In the genomic region with DNA sequence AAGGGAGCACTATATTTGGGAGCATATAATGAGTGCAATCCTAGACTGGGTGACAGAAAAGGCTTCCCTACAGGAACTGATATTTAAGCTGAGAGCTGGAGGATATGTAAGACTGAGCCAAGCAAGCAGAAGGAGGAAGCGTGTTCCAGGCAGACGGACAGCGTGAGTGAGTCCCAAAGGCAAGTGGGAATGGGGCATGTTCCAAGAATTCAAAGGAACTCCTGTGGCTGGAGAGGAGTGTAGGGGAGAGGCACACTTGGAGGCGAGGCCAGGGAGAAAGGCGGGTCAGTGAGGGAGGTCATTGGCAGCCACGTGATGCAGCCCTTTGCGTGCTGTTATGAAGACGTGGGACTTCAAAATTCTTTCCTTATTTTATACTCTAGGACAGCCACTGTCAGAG, we compare ENCODE assay signal across 21 cellular contexts. TPM values are rescaled to one million over a fixed set of nuclear protein-coding genes. Genes with fewer than 3 reads are reported as not detected.
A peak's percentile ranks its signal among the peaks of the same experiment; 100 is the strongest.
DNase-seq lines count a peak whose midpoint lies in the region; ATAC-seq and TF ChIP-seq lines count a peak whose summit lies in the region.
"Had no signal": no experiment of that assay in that cellular context is flagged by ENCODE, and none has a peak within 500 bp of the region (broad histone marks: within the 10 kb centered on the region; RNA-seq: fewer than 3 reads in every experiment).

No MANE protein-coding gene starts in this region.

- peak; percentile 23 for DNase-seq in Ammon's horn (ENCODE audit: low spot score)
- DNase-seq in cerebellum (ENCODE audit: low spot score), result peak; percentile 73
- DNase-seq in left ventricle myocardium inferior, result peak; percentile 53
- peak in 3 of 5 donors; percentile 22 to 32 (median 23) for DNase-seq in ovary
- no peak for DNase-seq in activated CD4-positive, alpha-beta memory T cell treated with anti-CD3 and anti-CD28 coated beads, Interleukin-2, amount 10 ng/mL, durations not matched to agents 7 days and 5 days
- DNase-seq in HFFc6, result no peak
- DNase-seq in sigmoid colon, result no peak
- DNase-seq: activated T-cell treated with anti-CD3 and anti-CD28 coated beads, Interleukin-2, amount 50 U/mL, for 4 hours; GM23248; Karpas-422; naive B cell; NCI-H2171 treated with DMSO at 0.1 percent for 48 hours; NCI-H748 treated with DMSO at 0.1 percent for 48 hours; uterus had no signal

- H3K9me3 Mint-ChIP-seq in activated CD4-positive, alpha-beta memory T cell treated with anti-CD3 and anti-CD28 coated beads, Interleukin-2, amount 10 ng/mL, durations not matched to agents 7 days and 5 days, result no peaks in the 10 kb centered on the region
- H3K9me3 Mint-ChIP-seq in HFFc6, result no peaks in the 10 kb centered on the region
- H3K9me3 Mint-ChIP-seq: activated T-cell treated with anti-CD3 and anti-CD28 coated beads, Interleukin-2, amount 50 U/mL, for 4 hours; stimulated activated naive CD8-positive, alpha-beta T cell treated with anti-CD3 and anti-CD28 coated beads, Interleukin-15, Interleukin-2, amounts not matched to agents 100 ng/mL and 50 ng/mL, for 24 hours had no signal

- POLR2A ChIA-PET in activated CD4-positive, alpha-beta memory T cell treated with anti-CD3 and anti-CD28 coated beads, Interleukin-2, amount 10 ng/mL, durations not matched to agents 7 days and 5 days (lab: Charles Lee), result no interaction called here

- peaks cover 8% of the 10 kb centered on the region for H3K4me1 Mint-ChIP-seq in activated CD4-positive, alpha-beta memory T cell treated with anti-CD3 and anti-CD28 coated beads, Interleukin-2, amount 10 ng/mL, durations not matched to agents 7 days and 5 days
- H3K4me1 Mint-ChIP-seq in HFFc6 (ENCODE audit: low read depth), result peaks cover 15% of the 10 kb centered on the region

- no peaks in the 10 kb centered on the region for H3K27me3 Mint-ChIP-seq in activated CD4-positive, alpha-beta memory T cell treated with anti-CD3 and anti-CD28 coated beads, Interleukin-2, amount 10 ng/mL, durations not matched to agents 7 days and 5 days
- H3K27me3 Mint-ChIP-seq in HFFc6 (ENCODE audit: insufficient read depth), result no peaks in the 10 kb centered on the region; the same call in 1 of the 2 replicates
- H3K27me3 Mint-ChIP-seq: activated naive CD8-positive, alpha-beta T cell; naive B cell; stimulated activated naive CD8-positive, alpha-beta T cell treated with anti-CD3 and anti-CD28 coated beads, Interleukin-15, Interleukin-2, amounts not matched to agents 100 ng/mL and 50 ng/mL, for 24 hours had no signal

- CTCF ChIA-PET in activated CD4-positive, alpha-beta memory T cell treated with anti-CD3 and anti-CD28 coated beads, Interleukin-2, amount 10 ng/mL, durations not matched to agents 7 days and 5 days (lab: Charles Lee), result no interaction called here

- no peak for ATAC-seq in GM21381 (IDR thresholded peaks at IDR 0.05; ENCODE audit: unreplicated experiment)
- ATAC-seq: activated T-cell treated with anti-CD3 and anti-CD28 coated beads, Interleukin-2, amount 50 U/mL, for 4 hours; SK-N-SH treated with all-trans-retinoic acid at 6 μM for 48 hours had no signal

- H3K4me1 ChIP-seq in left ventricle myocardium inferior (peaks cover 41% of the 10 kb centered on the region), ovary (ENCODE audit: insufficient read depth) (no peaks in the 10 kb centered on the region), sigmoid colon (no peaks in the 10 kb centered on the region)
- H3K4me1 ChIP-seq: breast epithelium, prostate gland, uterus had no signal

- 61 to 79% (median 76%) methylated on average over 8 of the region's 8 CpGs for WGBS in ovary, 3 donors
- 91 to 93% methylated on average over 8 of the region's 8 CpGs for WGBS in sigmoid colon, 2 donors

- H3K36me3 ChIP-seq in left ventricle myocardium inferior, result no peaks in the 10 kb centered on the region
- no peaks in the 10 kb centered on the region for H3K36me3 ChIP-seq in ovary
- H3K36me3 ChIP-seq in sigmoid colon, result no peaks in the 10 kb centered on the region
- H3K36me3 ChIP-seq: breast epithelium, prostate gland, uterus had no signal

- H3K4me3 ChIP-seq in left ventricle myocardium inferior (no peak overlapping the region), ovary (no peak overlapping the region), sigmoid colon (no peak overlapping the region)
- H3K4me3 ChIP-seq: GM23248, prostate gland, uterus had no signal

- TF ChIP-seq EP300 in ovary (IDR thresholded peaks at IDR 0.05) (no peak), sigmoid colon (IDR thresholded peaks at IDR 0.05) (no peak)

- peak overlapping the region; percentile 91 for H3K27ac ChIP-seq in left ventricle myocardium inferior (replicated peaks)
- H3K27ac ChIP-seq in ovary, result no peak overlapping the region
- H3K27ac ChIP-seq in sigmoid colon, result no peak overlapping the region
- H3K27ac ChIP-seq: C4-2B, GM23248, prostate gland, uterus had no signal

- intact Hi-C loops in left ventricle myocardium inferior (cut with micrococcal nuclease) (no loop called here), ovary (cut with DNase I) (no loop called here), sigmoid colon (cut with DNase I) (no loop called here)

- TF ChIP-seq CTCF in left ventricle myocardium inferior (IDR thresholded peaks at IDR 0.05; ENCODE audit: borderline replicate concordance), result no peak
- no peak for TF ChIP-seq CTCF in ovary (IDR thresholded peaks at IDR 0.05)
- no peak for TF ChIP-seq CTCF in HFFc6 (IDR thresholded peaks at IDR 0.05)
- no peak for TF ChIP-seq CTCF in sigmoid colon (IDR thresholded peaks at IDR 0.05)

- H3K27ac Mint-ChIP-seq in activated CD4-positive, alpha-beta memory T cell treated with anti-CD3 and anti-CD28 coated beads, Interleukin-2, amount 10 ng/mL, durations not matched to agents 7 days and 5 days, result no peak overlapping the region
- no peak overlapping the region for H3K27ac Mint-ChIP-seq in HFFc6
- H3K27ac Mint-ChIP-seq: activated naive CD8-positive, alpha-beta T cell; stimulated activated naive CD8-positive, alpha-beta T cell treated with anti-CD3 and anti-CD28 coated beads, Interleukin-15, Interleukin-2, amounts not matched to agents 100 ng/mL and 50 ng/mL, for 24 hours had no signal

- no peak overlapping the region for H3K4me3 Mint-ChIP-seq in activated CD4-positive, alpha-beta memory T cell treated with anti-CD3 and anti-CD28 coated beads, Interleukin-2, amount 10 ng/mL, durations not matched to agents 7 days and 5 days
- H3K4me3 Mint-ChIP-seq in HFFc6, result no peak overlapping the region
- H3K4me3 Mint-ChIP-seq: activated naive CD8-positive, alpha-beta T cell; activated T-cell treated with anti-CD3 and anti-CD28 coated beads, Interleukin-2, amount 50 U/mL, for 4 hours; naive B cell; stimulated activated naive CD8-positive, alpha-beta T cell treated with anti-CD3 and anti-CD28 coated beads, Interleukin-15, Interleukin-2, amounts not matched to agents 100 ng/mL and 50 ng/mL, for 24 hours had no signal

- H3K27me3 ChIP-seq in left ventricle myocardium inferior (ENCODE audit: low read depth) (no peaks in the 10 kb centered on the region), ovary (no peaks in the 10 kb centered on the region), sigmoid colon (no peaks in the 10 kb centered on the region)
- H3K27me3 ChIP-seq: breast epithelium, uterus had no signal

- H3K9me3 ChIP-seq in left ventricle myocardium inferior (replicated peaks) (no peaks in the 10 kb centered on the region), ovary (no peaks in the 10 kb centered on the region), sigmoid colon (no peaks in the 10 kb centered on the region)
- H3K9me3 ChIP-seq: breast epithelium, prostate gland, uterus had no signal

- no peak for TF ChIP-seq POLR2A in ovary (IDR thresholded peaks at IDR 0.05)
- TF ChIP-seq POLR2A in sigmoid colon (IDR thresholded peaks at IDR 0.05), result no peak

- no peaks in the 10 kb centered on the region for H3K36me3 Mint-ChIP-seq in activated CD4-positive, alpha-beta memory T cell treated with anti-CD3 and anti-CD28 coated beads, Interleukin-2, amount 10 ng/mL, durations not matched to agents 7 days and 5 days (ENCODE audit: low read depth)
- H3K36me3 Mint-ChIP-seq in HFFc6 (ENCODE audit: low read depth), result no peaks in the 10 kb centered on the region

RNA-seq across cellular contexts. Expression of a gene that starts 27.9 kb away (rescaled TPM):
- 55.3 TPM for total RNA-seq in cerebellum
- total RNA-seq in left ventricle myocardium inferior, result 25.8 TPM
- total RNA-seq in ovary, result 100 to 1,000 TPM; 145 to 610 (median 279) TPM
- polyA plus RNA-seq in ovary, result 100 to 1,000 TPM; 124 to 139 TPM
- total RNA-seq in activated CD4-positive, alpha-beta memory T cell treated with anti-CD3 and anti-CD28 coated beads, Interleukin-2, amount 10 ng/mL, durations not matched to agents 7 days and 5 days, result 10 to 100 TPM; 27.9 to 35.1 TPM
- total RNA-seq in HFFc6 (2021; fragmentation: NEBNext Ultra II Directional; extraction: Animal tissue kit (Norgen Biotek cat#: 25700)), result 100 to 1,000 TPM in 4 of 6 experiments, 10 to 100 TPM in 2; 75.4 to 117 (median 104) TPM
- 10 to 100 TPM; 17.2 to 35.2 (median 24.1) TPM for total RNA-seq in sigmoid colon
- polyA plus RNA-seq in sigmoid colon, result 100 to 1,000 TPM in 2 of 3 donors, 10 to 100 TPM in 1; 57.1 to 352 (median 214) TPM

Comparison
In these comparisons a context has a peak if more than half of its experiments do, and no peak if none do; other contexts are left out.
1. DNase-seq: peak in Ammon's horn (single experiment), cerebellum (single experiment), left ventricle myocardium inferior (single experiment) and ovary (3 of 5); none in activated CD4-positive, alpha-beta memory T cell treated with anti-CD3 and anti-CD28 coated beads, Interleukin-2, amount 10 ng/mL, durations not matched to agents 7 days and 5 days (single experiment), HFFc6 (single experiment) and sigmoid colon (single experiment).